18 cellular contexts compared by ENCODE assay signal in the genomic region with DNA sequence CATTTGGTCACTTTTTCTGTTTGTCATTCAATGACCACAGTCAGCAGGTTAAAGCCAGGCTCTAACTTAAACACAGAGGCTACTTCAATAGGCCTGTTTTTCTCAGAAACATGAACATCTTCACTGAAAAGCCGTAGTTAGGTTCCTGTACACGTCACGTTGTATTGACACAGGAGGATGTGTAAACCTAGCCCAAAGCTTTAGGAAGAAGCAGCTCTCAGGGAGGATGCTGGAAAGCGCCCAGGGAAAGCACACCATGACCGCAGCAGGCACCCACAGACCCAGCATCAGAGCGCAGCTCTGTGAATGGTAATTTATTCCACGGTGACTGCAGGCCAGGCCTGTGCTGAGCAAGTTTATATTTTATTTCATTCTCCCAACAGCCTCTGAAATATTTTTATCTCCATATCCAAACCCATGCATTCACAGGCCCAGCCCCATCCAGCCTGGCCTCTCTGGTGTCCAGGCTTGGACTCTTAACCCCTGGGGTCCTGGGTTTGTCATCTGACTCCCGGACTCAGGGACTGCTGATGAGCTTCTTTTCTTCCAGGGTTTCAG. TPM values are rescaled to one million over a fixed set of nuclear protein-coding genes. Genes with fewer than 3 reads are reported as not detected.
DNase-seq lines count a peak whose midpoint lies in the region; ATAC-seq, FAIRE-seq and TF ChIP-seq lines count a peak whose summit lies in the region.
"Had no signal": no experiment of that assay in that cellular context is flagged by ENCODE, and none has a peak within 500 bp of the region (broad histone marks: within the 10 kb centered on the region; RNA-seq: fewer than 3 reads in every experiment).

No MANE protein-coding gene starts in this region.

- H3K9me3 Mint-ChIP-seq in natural killer cell treated with Interleukin-12 subunit alpha and Interleukin-12 subunit beta and Interleukin-15 and Interleukin-18, amount 100 ng/mL, for 72 hours, result no peaks in the 10 kb centered on the region
- H3K9me3 Mint-ChIP-seq in natural killer cell (no peaks in the 10 kb centered on the region), nephron (no peaks in the 10 kb centered on the region)
- H3K9me3 Mint-ChIP-seq: activated CD4-positive, alpha-beta memory T cell treated with anti-CD3 and anti-CD28 coated beads, Interleukin-2, amount 10 ng/mL, durations not matched to agents 7 days and 5 days; CD8-positive, alpha-beta T cell had no signal

- H3K36me3 Mint-ChIP-seq in natural killer cell treated with Interleukin-12 subunit alpha and Interleukin-12 subunit beta and Interleukin-15 and Interleukin-18, amount 100 ng/mL, for 72 hours, result no peaks in the 10 kb centered on the region
- H3K36me3 Mint-ChIP-seq in natural killer cell, result no peaks in the 10 kb centered on the region
- no peaks in the 10 kb centered on the region for H3K36me3 Mint-ChIP-seq in nephron (ENCODE audit: low read depth)
- H3K36me3 Mint-ChIP-seq: CD8-positive, alpha-beta T cell had no signal

- peaks cover 0 to 2% of the 10 kb centered on the region in 2 donors for H3K27me3 Mint-ChIP-seq in natural killer cell treated with Interleukin-12 subunit alpha and Interleukin-12 subunit beta and Interleukin-15 and Interleukin-18, amount 100 ng/mL, for 72 hours
- H3K27me3 Mint-ChIP-seq in natural killer cell (ENCODE audit: low read depth in 2 of 2), result peaks cover 0 to 3% of the 10 kb centered on the region in 2 donors
- peaks cover 11% of the 10 kb centered on the region for H3K27me3 Mint-ChIP-seq in nephron (ENCODE audit: low read depth)

- intact Hi-C loops in natural killer cell (cut with micrococcal nuclease), result no loop called here

- peak overlapping the region; percentile 36 for H3K27ac ChIP-seq in epithelial cell of prostate
- H3K27ac ChIP-seq: parathyroid adenoma had no signal

- H3K4me1 Mint-ChIP-seq in natural killer cell treated with Interleukin-12 subunit alpha and Interleukin-12 subunit beta and Interleukin-15 and Interleukin-18, amount 100 ng/mL, for 72 hours (ENCODE audit: low read depth in 2 of 2), result no peaks in the 10 kb centered on the region
- H3K4me1 Mint-ChIP-seq in natural killer cell (no peaks in the 10 kb centered on the region), nephron (peaks cover 72% of the 10 kb centered on the region)

- TF ChIP-seq POLR2A in H54 (IDR thresholded peaks at IDR 0.05; ENCODE audit: low read depth, low read length), result no peak

- H3K27ac Mint-ChIP-seq in natural killer cell treated with Interleukin-12 subunit alpha and Interleukin-12 subunit beta and Interleukin-15 and Interleukin-18, amount 100 ng/mL, for 72 hours, result no peak overlapping the region
- no peak overlapping the region for H3K27ac Mint-ChIP-seq in natural killer cell
- H3K27ac Mint-ChIP-seq in nephron, result peak overlapping the region; percentile 90 to 96 (median 92)
- H3K27ac Mint-ChIP-seq: activated CD4-positive, alpha-beta memory T cell treated with anti-CD3 and anti-CD28 coated beads, Interleukin-2, amount 10 ng/mL, durations not matched to agents 7 days and 5 days; CD8-positive, alpha-beta T cell had no signal

- no peak overlapping the region for H3K4me3 Mint-ChIP-seq in natural killer cell treated with Interleukin-12 subunit alpha and Interleukin-12 subunit beta and Interleukin-15 and Interleukin-18, amount 100 ng/mL, for 72 hours
- H3K4me3 Mint-ChIP-seq in natural killer cell (no peak overlapping the region), nephron (no peak overlapping the region)
- H3K4me3 Mint-ChIP-seq: activated CD4-positive, alpha-beta memory T cell treated with anti-CD3 and anti-CD28 coated beads, Interleukin-2, amount 10 ng/mL, durations not matched to agents 7 days and 5 days; CD8-positive, alpha-beta T cell had no signal

- DNase-seq in natural killer cell treated with Interleukin-12 subunit alpha and Interleukin-12 subunit beta and Interleukin-15 and Interleukin-18, amount 100 ng/mL, for 72 hours (ENCODE audit: low spot score), result peak; percentile 37
- no peak for DNase-seq in natural killer cell
- DNase-seq in epithelial cell of prostate (ENCODE audit: low read depth, low spot score), result no peak
- DNase-seq in H54 (ENCODE audit: insufficient read length, low spot score), result no peak
- DNase-seq in DMS79 treated with DMSO at 0.1 percent for 48 hours (lab: John Stamatoyannopoulos, UW), result no peak
- DNase-seq: activated CD4-positive, alpha-beta memory T cell treated with anti-CD3 and anti-CD28 coated beads, Interleukin-2, amount 10 ng/mL, durations not matched to agents 7 days and 5 days; activated T-cell treated with anti-CD3 and anti-CD28 coated beads, Interleukin-2, amount 50 U/mL, for 48 hours; CD8-positive, alpha-beta T cell; GM23248; KBM-7; NCI-H1048; NCI-H82; stimulated activated CD4-positive, alpha-beta T cell treated with anti-CD3 and anti-CD28 coated beads, Interleukin-4, amount 100 ng/mL, for 4 hours had no signal

- ATAC-seq in natural killer cell treated with Interleukin-12 subunit alpha and Interleukin-12 subunit beta and Interleukin-15 and Interleukin-18, amount 100 ng/mL, for 72 hours, result no peak
- ATAC-seq in natural killer cell, result no peak
- ATAC-seq in esophagus mucosa, result no peak
- ATAC-seq in GM19395 (IDR thresholded peaks at IDR 0.05; ENCODE audit: unreplicated experiment), result no peak
- ATAC-seq: CD8-positive, alpha-beta T cell had no signal

- FAIRE-seq in H54 (lab: Jason Lieb, UNC), result no peak
- FAIRE-seq: urothelium cell line had no signal

- no peak for TF ChIP-seq CTCF in natural killer cell (IDR thresholded peaks at IDR 0.05)
- no peak for TF ChIP-seq CTCF in nephron (IDR thresholded peaks at IDR 0.05; ENCODE audit: unreplicated experiment in 3 of 3)

RNA-seq across cellular contexts. Expression of a gene that starts 51.1 kb away (rescaled TPM):
- 1 to 10 TPM; 1.9 to 2.3 TPM for total RNA-seq in natural killer cell treated with Interleukin-12 subunit alpha and Interleukin-12 subunit beta and Interleukin-15 and Interleukin-18, amount 100 ng/mL, for 72 hours
- 1 to 10 TPM in 2 of 3 donors, under 1 TPM in 1; 0.99 to 2.4 (median 1.4) TPM for total RNA-seq in natural killer cell
- total RNA-seq in esophagus mucosa, result 15.3 TPM

Comparison
In these comparisons a context has a peak if more than half of its experiments do, and no peak if none do; other contexts are left out.
1. H3K27ac Mint-ChIP-seq: peak in nephron (3 of 3); none in natural killer cell treated with Interleukin-12 subunit alpha and Interleukin-12 subunit beta and Interleukin-15 and Interleukin-18, amount 100 ng/mL, for 72 hours (0 of 2) and natural killer cell (0 of 2).